In genomic region chr5:2168601-2169416, GRCh38 we compare ENCODE assay signal across 28 cellular contexts.
A peak's percentile ranks its signal among the peaks of the same experiment; 100 is the strongest.
DNase-seq lines count a peak whose midpoint lies in the region; TF ChIP-seq lines count a peak whose summit lies in the region.
"Had no signal": no experiment of that assay in that cellular context is flagged by ENCODE, and none has a peak within 500 bp of the region (broad histone marks: within the 10 kb centered on the region; RNA-seq: fewer than 3 reads in every experiment).

No MANE protein-coding gene starts in this region.

- TF ChIP-seq POLR2A in suprapubic skin (IDR thresholded peaks at IDR 0.05) = no peak
- TF ChIP-seq POLR2A in sigmoid colon (IDR thresholded peaks at IDR 0.05) = no peak

- intact Hi-C loops in A673 (cut with micrococcal nuclease; ENCODE audit: unreplicated experiment) = no loop called here
- intact Hi-C loops in sigmoid colon (cut with DNase I) = no loop called here

- WGBS in endodermal cell (ENCODE audit: insufficient coverage in 1 of 2, insufficient read length in 1 of 2), 2 experiments = 89 to 93% methylated on average over 7 to 24 of the region's 24 CpGs
- 67% methylated on average over 24 of the region's 24 CpGs for WGBS in suprapubic skin
- WGBS in sigmoid colon, 2 donors = 41 to 63% methylated on average over 24 of the region's 24 CpGs

- no TSS peak for BruUV-seq in A673 (replicated peaks; lab: Mats Ljungman, UMichigan)

- H3K9ac ChIP-seq in endodermal cell (ENCODE audit: extremely low read depth, low read length, poor library complexity, severe bottlenecking) = no peak overlapping the region

- POLR2A ChIA-PET in A673 (lab: Charles Lee; ENCODE audit: low non-redundant PET) = no interaction called here

- no peak overlapping the region for H3K4me3 ChIP-seq in endodermal cell (ENCODE audit: low read length)
- H3K4me3 ChIP-seq in suprapubic skin = no peak overlapping the region
- no peak overlapping the region for H3K4me3 ChIP-seq in A673 (ENCODE audit: low read depth, low read length, poor library complexity, severe bottlenecking)
- H3K4me3 ChIP-seq in sigmoid colon = no peak overlapping the region
- H3K4me3 ChIP-seq: K562, PC-9, SJSA1 had no signal

- H3K27me3 ChIP-seq in endodermal cell (ENCODE audit: control insufficient read depth, insufficient read depth, low read length, poor library complexity, severe bottlenecking) = no peaks in the 10 kb centered on the region
- peaks cover 20% of the 10 kb centered on the region for H3K27me3 ChIP-seq in suprapubic skin
- H3K27me3 ChIP-seq in A673 (replicated peaks; ENCODE audit: insufficient read depth, low read depth, low read length, poor library complexity) = peaks cover 56% of the 10 kb centered on the region
- peaks cover 0 to 30% (median 0%) of the 10 kb centered on the region in 3 donors for H3K27me3 ChIP-seq in sigmoid colon
- H3K27me3 ChIP-seq: BE2C, SJSA1 had no signal

- no peaks in the 10 kb centered on the region for H3K36me3 ChIP-seq in endodermal cell (ENCODE audit: control insufficient read depth, insufficient read depth, low read length)
- no peaks in the 10 kb centered on the region for H3K36me3 ChIP-seq in suprapubic skin
- no peaks in the 10 kb centered on the region for H3K36me3 ChIP-seq in A673 (ENCODE audit: insufficient read depth, low read length, poor library complexity, severe bottlenecking)
- H3K36me3 ChIP-seq in sigmoid colon = no peaks in the 10 kb centered on the region
- H3K36me3 ChIP-seq: BE2C, SJSA1 had no signal

- H3K9me3 ChIP-seq in endodermal cell (ENCODE audit: control insufficient read depth, low read length) = no peaks in the 10 kb centered on the region
- no peaks in the 10 kb centered on the region for H3K9me3 ChIP-seq in suprapubic skin
- H3K9me3 ChIP-seq in A673 (ENCODE audit: low read depth, low read length, poor library complexity, severe bottlenecking) = no peaks in the 10 kb centered on the region
- H3K9me3 ChIP-seq in sigmoid colon = no peaks in the 10 kb centered on the region
- H3K9me3 ChIP-seq: BE2C had no signal

- CTCF ChIA-PET in A673 (lab: Charles Lee) = no interaction called here

- TF ChIP-seq EP300 in suprapubic skin (IDR thresholded peaks at IDR 0.05) (no peak), sigmoid colon (IDR thresholded peaks at IDR 0.05) (no peak)

- H3K4me3 Mint-ChIP-seq in endodermal cell = no peak overlapping the region
- H3K4me3 Mint-ChIP-seq: CD14-positive monocyte; CD8-positive, alpha-beta memory T cell had no signal

- peak; percentile 58 for DNase-seq in NCI-H748 (lab: John Stamatoyannopoulos, UW; ENCODE audit: unreplicated experiment)
- no peak for DNase-seq in NCI-H748 treated with DMSO at 0.1 percent for 48 hours (lab: John Stamatoyannopoulos, UW)
- no peak for DNase-seq in endodermal cell
- peak; percentile 43 for DNase-seq in mesenteric fat pad (ENCODE audit: low spot score)
- DNase-seq in suprapubic skin (ENCODE audit: low spot score in 2 of 2) = peak; percentile 54 to 74
- DNase-seq in A673 (ENCODE audit: low spot score) = no peak
- no peak for DNase-seq in sigmoid colon
- no peak for DNase-seq in NCI-H345 treated with DMSO at 0.1 percent for 48 hours (lab: John Stamatoyannopoulos, UW; ENCODE audit: unreplicated experiment)
- DNase-seq: ACHN; BE2C; CD8-positive, alpha-beta memory T cell; DMS 273 treated with DMSO at 0.1 percent for 48 hours; DMS79; EL; GF-D8; HCEC 1CT; Kasumi-1; NCI-H1092 treated with DMSO at 0.1 percent for 48 hours; NCI-H1436; NCI-H187 treated with DMSO at 0.1 percent for 48 hours; NCI-H2107; NCI-H446; NCI-H524 treated with DMSO at 0.1 percent for 48 hours; PC-9 had no signal

- H3K27ac ChIP-seq in endodermal cell (ENCODE audit: low read depth, low read length) = peak overlapping the region; percentile 84
- H3K27ac ChIP-seq in suprapubic skin = no peak overlapping the region
- no peak overlapping the region for H3K27ac ChIP-seq in A673 (ENCODE audit: low read depth, low read length, poor library complexity, severe bottlenecking)
- H3K27ac ChIP-seq in sigmoid colon = no peak overlapping the region
- H3K27ac ChIP-seq: 22Rv1, PC-9, SJSA1 had no signal

- TF ChIP-seq CTCF in endodermal cell (conservative IDR thresholded peaks at IDR 0.05) (no peak), suprapubic skin (IDR thresholded peaks at IDR 0.05) (no peak), A673 (conservative IDR thresholded peaks at IDR 0.05; ENCODE audit: low read depth, low read length) (no peak), sigmoid colon (IDR thresholded peaks at IDR 0.05) (no peak)

- no peaks in the 10 kb centered on the region for H3K36me3 Mint-ChIP-seq in endodermal cell (ENCODE audit: low read depth)
- H3K36me3 Mint-ChIP-seq: CD14-positive monocyte; CD8-positive, alpha-beta memory T cell had no signal

- H3K27ac Mint-ChIP-seq in endodermal cell = no peak overlapping the region
- H3K27ac Mint-ChIP-seq: CD14-positive monocyte; CD8-positive, alpha-beta memory T cell had no signal

- no peaks in the 10 kb centered on the region for H3K4me1 ChIP-seq in endodermal cell (ENCODE audit: control insufficient read depth, insufficient read depth, low read length)
- H3K4me1 ChIP-seq in suprapubic skin = peaks cover 3% of the 10 kb centered on the region
- H3K4me1 ChIP-seq in A673 (ENCODE audit: insufficient read depth, low read length, poor library complexity, severe bottlenecking) = no peaks in the 10 kb centered on the region
- no peaks in the 10 kb centered on the region for H3K4me1 ChIP-seq in sigmoid colon
- H3K4me1 ChIP-seq: BE2C, SJSA1 had no signal

- H3K27me3 Mint-ChIP-seq in endodermal cell (ENCODE audit: insufficient read depth) = peaks cover 17% of the 10 kb centered on the region

- H3K4me1 Mint-ChIP-seq in endodermal cell = peaks cover 13% of the 10 kb centered on the region
- H3K4me1 Mint-ChIP-seq: CD14-positive monocyte; CD8-positive, alpha-beta memory T cell had no signal

- no peaks in the 10 kb centered on the region for H3K9me3 Mint-ChIP-seq in endodermal cell

Comparison
In these comparisons a context has a peak if more than half of its experiments do, and no peak if none do; other contexts are left out.
1. DNase-seq: peak in NCI-H748 (single experiment), mesenteric fat pad (single experiment) and suprapubic skin (2 of 2); none in NCI-H748 treated with DMSO at 0.1 percent for 48 hours (single experiment), endodermal cell (single experiment), A673 (single experiment), sigmoid colon (single experiment) and NCI-H345 treated with DMSO at 0.1 percent for 48 hours (single experiment).